28 cellular contexts compared by ENCODE assay signal in genomic region chr4:7171191-7171900, GRCh38. TPM values are rescaled to one million over a fixed set of nuclear protein-coding genes. Genes with fewer than 3 reads are reported as not detected.
DNase-seq lines count a peak whose midpoint lies in the region; ATAC-seq lines count a peak whose summit lies in the region.
"Had no signal": no experiment of that assay in that cellular context is flagged by ENCODE, and none has a peak within 500 bp of the region (broad histone marks: within the 10 kb centered on the region; RNA-seq: fewer than 3 reads in every experiment).

No MANE protein-coding gene starts in this region.

- no peak for ATAC-seq in right cardiac atrium
- no peak for ATAC-seq in stimulated activated naive CD8-positive, alpha-beta T cell treated with anti-CD3 and anti-CD28 coated beads, Interleukin-15, Interleukin-2, amounts not matched to agents 100 U/mL and 50 U/mL, for 24 hours
- ATAC-seq: activated naive CD8-positive, alpha-beta T cell treated with anti-CD3 and anti-CD28 coated beads, Interleukin-2, amount 50 U/mL, for 24 hours; activated T-helper 17 cell treated with anti-CD3 and anti-CD28 coated beads, Interleukin-2, amount 50 U/mL, for 72 hours; body of pancreas; HepG2; left ventricle myocardium superior; WTC11 had no signal

- WGBS in right cardiac atrium = 77% methylated on average over 4 of the region's 4 CpGs

- H3K27ac ChIP-seq in right cardiac atrium (ENCODE audit: low read length) = no peak overlapping the region
- H3K27ac ChIP-seq: body of pancreas, skin epidermis had no signal

- intact Hi-C loops in cardiac septum (cut with DNase I) = no loop called here
- intact Hi-C loops in right cardiac atrium (cut with DNase I) = no loop called here

- H3K9me3 ChIP-seq in right cardiac atrium (ENCODE audit: control insufficient read depth, low read length) = no peaks in the 10 kb centered on the region
- H3K9me3 ChIP-seq: body of pancreas had no signal

- H3K4me3 ChIP-seq in right cardiac atrium (ENCODE audit: low read length) = no peak overlapping the region
- H3K4me3 ChIP-seq: body of pancreas, skin epidermis had no signal

- DNase-seq in cardiac septum (ENCODE audit: low spot score) (peak; percentile 19), right cardiac atrium (no peak), amniotic epithelial cell (ENCODE audit: low read depth) (peak; percentile 20), myocyte (ENCODE audit: low read depth) (peak; percentile 38), amygdala (lab: John Stamatoyannopoulos, UW) (no peak), kidney glomerular epithelial cell (lab: John Stamatoyannopoulos, UW) (no peak)
- no peak for DNase-seq in stimulated activated naive CD8-positive, alpha-beta T cell treated with anti-CD3 and anti-CD28 coated beads, Interleukin-15, Interleukin-2, amounts not matched to agents 100 U/mL and 50 U/mL, for 24 hours
- no peak for DNase-seq in stimulated activated CD4-positive, alpha-beta T cell treated with anti-CD3 and anti-CD28 coated beads, Interleukin-1b, Interleukin-23, amount 100 ng/mL, for 48 hours
- DNase-seq: ACHN; activated CD4-positive, alpha-beta T cell treated with anti-CD3 and anti-CD28 coated beads, Interleukin-2, amount 50 U/mL, for 4 hours; activated CD8-positive, alpha-beta memory T cell treated with anti-CD3 and anti-CD28 coated beads, Interleukin-2, amount 50 U/mL, for 4 hours; activated naive CD8-positive, alpha-beta T cell treated with anti-CD3 and anti-CD28 coated beads, Interleukin-2, amount 50 U/mL, for 24 hours; body of pancreas; effector memory CD4-positive, alpha-beta T cell; erythroblast; foreskin fibroblast; HCEC 1CT; left ventricle myocardium superior; midbrain; NCI-H1105 treated with DMSO at 0.1 percent for 48 hours; NCI-H2029; NCI-H2227 treated with DMSO at 0.1 percent for 48 hours; OCI-M1; T1000 had no signal

- no peaks in the 10 kb centered on the region for H3K4me1 ChIP-seq in right cardiac atrium (ENCODE audit: control insufficient read depth, insufficient read depth, low read length)
- H3K4me1 ChIP-seq: body of pancreas had no signal

- H3K27me3 ChIP-seq in right cardiac atrium (ENCODE audit: control insufficient read depth, insufficient read depth) = no peaks in the 10 kb centered on the region
- H3K27me3 ChIP-seq: body of pancreas had no signal

RNA-seq across cellular contexts. Expression of gene SORCS2, which starts 21.0 kb away (rescaled TPM):
- total RNA-seq in cardiac septum = 6.9 TPM
- total RNA-seq in right cardiac atrium = 1 to 10 TPM; 2.7 to 7.3 (median 2.8) TPM
- 2.1 TPM for polyA plus RNA-seq in right cardiac atrium
- total RNA-seq in myocyte = 2.8 and 4.4 TPM in 2 replicates
- 21.0 TPM for polyA plus RNA-seq in myocyte (2012)

Comparison
In these comparisons a context has a peak if more than half of its experiments do, and no peak if none do; other contexts are left out.
1. DNase-seq: peak in cardiac septum (single experiment), amniotic epithelial cell (single experiment) and myocyte (single experiment); none in right cardiac atrium (0 of 3), stimulated activated naive CD8-positive, alpha-beta T cell treated with anti-CD3 and anti-CD28 coated beads, Interleukin-15, Interleukin-2, amounts not matched to agents 100 U/mL and 50 U/mL, for 24 hours (single experiment), stimulated activated CD4-positive, alpha-beta T cell treated with anti-CD3 and anti-CD28 coated beads, Interleukin-1b, Interleukin-23, amount 100 ng/mL, for 48 hours (single experiment), amygdala (0 of 56) and kidney glomerular epithelial cell (single experiment).